Comparison of ENCODE assay signal across 13 cellular contexts in the genomic region with DNA sequence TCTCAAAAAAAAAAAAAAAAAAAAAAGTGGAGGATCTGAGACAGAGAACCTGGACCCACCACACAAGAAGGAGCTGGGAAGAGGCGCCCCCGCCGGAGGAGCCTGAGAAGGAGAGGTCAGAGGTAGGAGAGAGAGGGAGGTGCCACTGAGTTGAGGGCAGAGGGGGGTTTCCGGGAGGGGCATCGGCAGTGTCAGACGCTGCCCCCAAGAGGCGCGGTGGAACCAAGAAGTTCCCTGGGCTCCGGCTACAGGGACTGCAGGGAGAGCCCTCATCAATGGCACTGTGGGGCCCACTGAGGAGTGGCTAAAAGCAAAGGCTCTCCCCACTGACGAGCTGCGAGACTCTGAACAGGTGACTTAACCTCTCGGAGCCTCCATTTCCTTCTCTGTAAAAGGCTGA. TPM values are rescaled to one million over a fixed set of nuclear protein-coding genes. Genes with fewer than 3 reads are reported as not detected.
DNase-seq lines count a peak whose midpoint lies in the region; ATAC-seq, FAIRE-seq and TF ChIP-seq lines count a peak whose summit lies in the region.
"Had no signal": no experiment of that assay in that cellular context is flagged by ENCODE, and none has a peak within 500 bp of the region (broad histone marks: within the 10 kb centered on the region; RNA-seq: fewer than 3 reads in every experiment).

No MANE protein-coding gene starts in this region.

- TF ChIP-seq CTCF in DND-41 (IDR thresholded peaks at IDR 0.05; ENCODE audit: borderline replicate concordance, extremely low read depth, low read length, poor library complexity, severe bottlenecking) = peak; percentile 38

- H3K4me3 ChIP-seq in DND-41 (ENCODE audit: low read depth in 1 of 2, low read length in 2 of 2) (peak overlapping the region in 1 of 2 experiments; percentile 38; a peak in 2 of 4 replicates), small intestine (ENCODE audit: low read depth in 1 of 2, low read length in 2 of 2) (no peak overlapping the region), GM23248 (no peak overlapping the region)

- peak overlapping the region; percentile 89 for H3K27ac Mint-ChIP-seq in T-helper 1 cell treated with Interleukin-12 subunit alpha and Interleukin-12 subunit beta and Interleukin-4 antibody, amounts not matched to agents 30 μg/mL and 1 μg/mL, for 36 hours
- H3K27ac Mint-ChIP-seq in activated naive CD4-positive, alpha-beta T cell treated with anti-CD3 and anti-CD28 coated beads for 36 hours = peak overlapping the region; percentile 50
- H3K27ac Mint-ChIP-seq: nephron progenitor cell had no signal

- in situ Hi-C loops in GM23248 (cut with MboI) = no loop called here

- H3K4me3 Mint-ChIP-seq in T-helper 1 cell treated with Interleukin-12 subunit alpha and Interleukin-12 subunit beta and Interleukin-4 antibody, amounts not matched to agents 30 μg/mL and 1 μg/mL, for 36 hours = peak overlapping the region; percentile 85
- peak overlapping the region; percentile 60 for H3K4me3 Mint-ChIP-seq in activated naive CD4-positive, alpha-beta T cell treated with anti-CD3 and anti-CD28 coated beads for 36 hours
- H3K4me3 Mint-ChIP-seq: nephron progenitor cell had no signal

- peaks cover 14% of the 10 kb centered on the region for H3K27me3 Mint-ChIP-seq in T-helper 1 cell treated with Interleukin-12 subunit alpha and Interleukin-12 subunit beta and Interleukin-4 antibody, amounts not matched to agents 30 μg/mL and 1 μg/mL, for 36 hours (ENCODE audit: low read depth)
- no peaks in the 10 kb centered on the region for H3K27me3 Mint-ChIP-seq in activated naive CD4-positive, alpha-beta T cell treated with anti-CD3 and anti-CD28 coated beads for 36 hours (ENCODE audit: low read depth)

- H3K36me3 Mint-ChIP-seq in T-helper 1 cell treated with Interleukin-12 subunit alpha and Interleukin-12 subunit beta and Interleukin-4 antibody, amounts not matched to agents 30 μg/mL and 1 μg/mL, for 36 hours (ENCODE audit: low read depth) = no peaks in the 10 kb centered on the region
- no peaks in the 10 kb centered on the region for H3K36me3 Mint-ChIP-seq in activated naive CD4-positive, alpha-beta T cell treated with anti-CD3 and anti-CD28 coated beads for 36 hours (ENCODE audit: low read depth)

- H3K9me3 Mint-ChIP-seq in T-helper 1 cell treated with Interleukin-12 subunit alpha and Interleukin-12 subunit beta and Interleukin-4 antibody, amounts not matched to agents 30 μg/mL and 1 μg/mL, for 36 hours = no peaks in the 10 kb centered on the region
- no peaks in the 10 kb centered on the region for H3K9me3 Mint-ChIP-seq in activated naive CD4-positive, alpha-beta T cell treated with anti-CD3 and anti-CD28 coated beads for 36 hours
- H3K9me3 Mint-ChIP-seq: nephron progenitor cell had no signal

- H3K27ac ChIP-seq in DND-41 (ENCODE audit: low read length) (no peak overlapping the region), small intestine (ENCODE audit: low read depth in 1 of 2, low read length in 1 of 2) (no peak overlapping the region), GM23248 (no peak overlapping the region)

- H3K36me3 ChIP-seq in DND-41 (ENCODE audit: insufficient read depth, low read length) = no peaks in the 10 kb centered on the region
- no peaks in the 10 kb centered on the region for H3K36me3 ChIP-seq in small intestine (ENCODE audit: control insufficient read depth in 2 of 2, insufficient read depth in 2 of 2, low read length in 2 of 2)
- H3K36me3 ChIP-seq in GM23248 (ENCODE audit: low read depth) = no peaks in the 10 kb centered on the region

- H3K27me3 ChIP-seq in DND-41 (ENCODE audit: insufficient read depth, low read length, poor library complexity) (peaks cover 3% of the 10 kb centered on the region), small intestine (ENCODE audit: control insufficient read depth in 2 of 2, insufficient read depth in 2 of 2, low read length in 2 of 2) (no peaks in the 10 kb centered on the region), GM23248 (replicated peaks; ENCODE audit: insufficient read depth) (0 out of 2 replicates have a peak, but pooled peaks cover 3% of the 10 kb centered on the region)

- H2AFZ ChIP-seq in DND-41 (ENCODE audit: low read depth, low read length) (peak overlapping the region; percentile 59), GM23248 (no peak overlapping the region)

- WGBS in small intestine, 3 donors = 31 to 43% (median 42%) methylated on average over 12 of the region's 12 CpGs
- 65 to 66% methylated on average over 12 of the region's 12 CpGs for WGBS in GM23248 (ENCODE audit: low coverage in 1 of 2, low lambda C conversion rate in 2 of 2, missing lambda C conversion rate in 2 of 2), 2 experiments

- intact Hi-C loops in activated naive CD4-positive, alpha-beta T cell treated with anti-CD3 and anti-CD28 coated beads for 36 hours (cut with micrococcal nuclease) = loop anchor here (1.0 kb wide), 1 partner anchor 330 kb away; no protein-coding TSS in a partner anchor

- H3K9ac ChIP-seq in DND-41 (ENCODE audit: low read depth, low read length) = peak overlapping the region; percentile 28
- no peak overlapping the region for H3K9ac ChIP-seq in GM23248

- no peaks in the 10 kb centered on the region for H3K79me2 ChIP-seq in DND-41 (ENCODE audit: insufficient read depth, low read length)
- H3K79me2 ChIP-seq in GM23248 (ENCODE audit: insufficient read depth) = no peaks in the 10 kb centered on the region

- CTCF ChIA-PET in activated naive CD4-positive, alpha-beta T cell treated with anti-CD3 and anti-CD28 coated beads for 36 hours (lab: Charles Lee) = interaction anchor here (0.6 to 1.3 kb wide), 5 partner anchors 45 to 357 kb away, joined by 3 to 5 read pairs (median 3); no protein-coding TSS in a partner anchor

- ATAC-seq in DND-41 (ENCODE audit: insufficient read depth, low read depth) (peak; percentile 69), GM18870 (IDR thresholded peaks at IDR 0.05; ENCODE audit: unreplicated experiment) (no peak)

- H3K4me1 Mint-ChIP-seq in T-helper 1 cell treated with Interleukin-12 subunit alpha and Interleukin-12 subunit beta and Interleukin-4 antibody, amounts not matched to agents 30 μg/mL and 1 μg/mL, for 36 hours (ENCODE audit: low read depth) = peaks cover 11% of the 10 kb centered on the region
- H3K4me1 Mint-ChIP-seq in activated naive CD4-positive, alpha-beta T cell treated with anti-CD3 and anti-CD28 coated beads for 36 hours (ENCODE audit: low read depth) = peaks cover 13% of the 10 kb centered on the region

- H4K20me1 ChIP-seq in DND-41 (ENCODE audit: insufficient read depth, low read length) (no peaks in the 10 kb centered on the region), GM23248 (ENCODE audit: insufficient read depth) (no peaks in the 10 kb centered on the region)

- H3K9me3 ChIP-seq in DND-41 (ENCODE audit: insufficient read depth, low read length, severe bottlenecking) = no peaks in the 10 kb centered on the region
- H3K9me3 ChIP-seq in small intestine (ENCODE audit: control insufficient read depth, low read depth) = no peaks in the 10 kb centered on the region
- H3K9me3 ChIP-seq in GM23248 (ENCODE audit: low read depth) = no peaks in the 10 kb centered on the region

- DNase-seq in DND-41 (peak; percentile 55), small intestine (peak; percentile 7), NCI-H2029 treated with DMSO at 0.1 percent for 48 hours (lab: John Stamatoyannopoulos, UW) (no peak), NCI-H1694 (lab: John Stamatoyannopoulos, UW) (no peak), GM23248 (no peak)
- peak; percentile 64 for DNase-seq in activated naive CD4-positive, alpha-beta T cell treated with anti-CD3 and anti-CD28 coated beads for 36 hours
- DNase-seq: NCI-H1436 treated with DMSO at 0.1 percent for 48 hours, nephron progenitor cell had no signal

- peaks cover 13% of the 10 kb centered on the region for H3K4me1 ChIP-seq in DND-41 (ENCODE audit: insufficient read depth, low read length)
- H3K4me1 ChIP-seq in small intestine (ENCODE audit: control insufficient read depth in 2 of 2, insufficient read depth in 1 of 2, low read depth in 1 of 2, low read length in 1 of 2) = no peaks in the 10 kb centered on the region
- H3K4me1 ChIP-seq in GM23248 (ENCODE audit: insufficient read depth) = no peaks in the 10 kb centered on the region

- no peaks in the 10 kb centered on the region for H3F3A ChIP-seq in GM23248 (ENCODE audit: insufficient read depth)

- peak overlapping the region; percentile 55 for H3K4me2 ChIP-seq in DND-41 (ENCODE audit: insufficient read depth, low read length)
- no peak overlapping the region for H3K4me2 ChIP-seq in GM23248 (ENCODE audit: unreplicated experiment)

- no peak for FAIRE-seq in small intestine (lab: Jason Lieb, UNC)
- FAIRE-seq: G401.6, urothelium cell line had no signal

- H3K9me2 ChIP-seq in GM23248 (ENCODE audit: insufficient read depth) = no peaks in the 10 kb centered on the region

RNA-seq across cellular contexts. Expression of a gene that starts 4.2 kb away (rescaled TPM):
- total RNA-seq in activated naive CD4-positive, alpha-beta T cell treated with anti-CD3 and anti-CD28 coated beads for 36 hours = not detected
- polyA plus RNA-seq in small intestine (not detected), GM23248 (2016; fragmentation: Nextera tagmentation; extraction: Ambion mirVana) (not detected in 2 replicates)
- not detected in 2 replicates for total RNA-seq in GM23248 (2014; rRNA removed; shearing (Covaris generic))
- total RNA-seq: epithelial cell of proximal tubule had no signal

RNA-seq across cellular contexts. Expression of a gene that starts 17.9 kb away (rescaled TPM):
- not detected for total RNA-seq in activated naive CD4-positive, alpha-beta T cell treated with anti-CD3 and anti-CD28 coated beads for 36 hours
- polyA plus RNA-seq in small intestine = not detected
- total RNA-seq in GM23248 (2014; rRNA removed; shearing (Covaris generic)) = not detected in 2 replicates
- not detected in 2 replicates for polyA plus RNA-seq in GM23248 (2016; fragmentation: Nextera tagmentation; extraction: Ambion mirVana)
- total RNA-seq: epithelial cell of proximal tubule had no signal

RNA-seq across cellular contexts. Expression of a gene that starts 58.7 kb away (rescaled TPM):
- not detected for total RNA-seq in activated naive CD4-positive, alpha-beta T cell treated with anti-CD3 and anti-CD28 coated beads for 36 hours
- polyA plus RNA-seq in small intestine (1 to 10 TPM in 1 of 3 donors, under 1 TPM in 1, not detected in 1; 0.81 to 5.8 TPM), GM23248 (2016; fragmentation: Nextera tagmentation; extraction: Ambion mirVana) (not detected in 2 replicates)
- not detected in 2 replicates for total RNA-seq in GM23248 (2014; rRNA removed; shearing (Covaris generic))
- total RNA-seq: epithelial cell of proximal tubule had no signal

Comparison
In these comparisons a context has a peak if more than half of its experiments do, and no peak if none do; other contexts are left out.
1. DNase-seq: peak in DND-41 (single experiment), activated naive CD4-positive, alpha-beta T cell treated with anti-CD3 and anti-CD28 coated beads for 36 hours (single experiment) and small intestine (single experiment); none in NCI-H2029 treated with DMSO at 0.1 percent for 48 hours (single experiment), NCI-H1694 (single experiment) and GM23248 (single experiment).